1 cellular context compared by ENCODE assay signal in genomic region chr2:134132487-134132857, GRCh38.
A peak's percentile ranks its signal among the peaks of the same experiment; 100 is the strongest.
TF ChIP-seq lines count a peak whose summit lies in the region.

No MANE protein-coding gene starts in this region.

TF ChIP-seq in K562, 482 proteins besides CTCF, POLR2A, EP300 and RAD21 (continued from another document and continues in another):
- TF ChIP-seq ARHGAP35 (IDR thresholded peaks at IDR 0.05; ENCODE audit: partially characterized antibody) = no peak
- TF ChIP-seq NFIX (CRISPR knock-in tag; IDR thresholded peaks at IDR 0.05; ENCODE audit: low read depth) = no peak
- TF ChIP-seq ZBTB17 (CRISPR knock-in tag; IDR thresholded peaks at IDR 0.05) = no peak
- no peak for TF ChIP-seq SIRT6 (IDR thresholded peaks at IDR 0.05; ENCODE audit: low read depth, low read length)
- peak; percentile 29 for TF ChIP-seq CBFA2T2 (conservative IDR thresholded peaks at IDR 0.05)
- TF ChIP-seq ETV6 (IDR thresholded peaks at IDR 0.05; ENCODE audit: borderline replicate concordance in 1 of 2, low read depth in 2 of 2, low read length in 1 of 2) = no peak
- TF ChIP-seq ETV6 (CRISPR knock-in tag; IDR thresholded peaks at IDR 0.05; ENCODE audit: borderline replicate concordance) = no peak
- no peak for TF ChIP-seq SMC3 (conservative IDR thresholded peaks at IDR 0.05; ENCODE audit: insufficient read depth, low read depth, low read length)
- TF ChIP-seq FOSL1 (tag; conservative IDR thresholded peaks at IDR 0.05) = peak; percentile 44; the same call in 1 of the 2 replicates
- TF ChIP-seq TARDBP (IDR thresholded peaks at IDR 0.05) = no peak
- no peak for TF ChIP-seq HNRNPUL1 (IDR thresholded peaks at IDR 0.05; ENCODE audit: low read length)
- peak; percentile 83 for TF ChIP-seq SMAD4 (CRISPR knock-in tag; conservative IDR thresholded peaks at IDR 0.05)
- TF ChIP-seq HBP1 (CRISPR knock-in tag; IDR thresholded peaks at IDR 0.05) = no peak
- TF ChIP-seq HMBOX1 (IDR thresholded peaks at IDR 0.05) = 0 out of 2 replicates have a peak, but pooled peaks have one; percentile 20
- TF ChIP-seq MAX (CRISPR knock-in tag; IDR thresholded peaks at IDR 0.05) = no peak
- no peak for TF ChIP-seq TAF9B (IDR thresholded peaks at IDR 0.05; ENCODE audit: partially characterized antibody)
- no peak for TF ChIP-seq NR1H2 (CRISPR knock-in tag; IDR thresholded peaks at IDR 0.05)
- TF ChIP-seq ZNF589 (CRISPR knock-in tag; IDR thresholded peaks at IDR 0.05; ENCODE audit: low read depth) = no peak
- TF ChIP-seq SUPT5H (IDR thresholded peaks at IDR 0.05) = no peak
- no peak for TF ChIP-seq ZNF77 (CRISPR knock-in tag; IDR thresholded peaks at IDR 0.05)
- no peak for TF ChIP-seq ZBTB26 (CRISPR knock-in tag; IDR thresholded peaks at IDR 0.05)
- no peak for TF ChIP-seq NFXL1 (CRISPR knock-in tag; IDR thresholded peaks at IDR 0.05)
- TF ChIP-seq HNRNPLL (IDR thresholded peaks at IDR 0.05; ENCODE audit: low read depth, low read length, poor library complexity, severe bottlenecking) = no peak
- TF ChIP-seq ZNF263 (CRISPR knock-in tag; IDR thresholded peaks at IDR 0.05; ENCODE audit: borderline replicate concordance) = no peak
- no peak for TF ChIP-seq ZZZ3 (IDR thresholded peaks at IDR 0.05)
- no peak for TF ChIP-seq PTRF (tag; IDR thresholded peaks at IDR 0.05)
- TF ChIP-seq PYGO2 (tag; IDR thresholded peaks at IDR 0.05) = no peak
- TF ChIP-seq CREM (IDR thresholded peaks at IDR 0.05; ENCODE audit: low read depth) = no peak
- 0 out of 2 replicates have a peak, but pooled peaks have one; percentile 34 for TF ChIP-seq DIDO1 (tag; IDR thresholded peaks at IDR 0.05; ENCODE audit: low read depth)
- TF ChIP-seq HDAC1 (IDR thresholded peaks at IDR 0.05) = no peak
- TF ChIP-seq SRSF9 (IDR thresholded peaks at IDR 0.05; ENCODE audit: borderline replicate concordance, low read depth, low read length) = no peak
- TF ChIP-seq SAFB2 (IDR thresholded peaks at IDR 0.05; ENCODE audit: borderline replicate concordance, low read depth, low read length, severe bottlenecking) = no peak
- TF ChIP-seq GABPB1 (CRISPR knock-in tag; IDR thresholded peaks at IDR 0.05) = no peak
- TF ChIP-seq E2F5 (CRISPR knock-in tag; IDR thresholded peaks at IDR 0.05) = no peak
- 0 out of 2 replicates have a peak, but pooled peaks have one; percentile 18 for TF ChIP-seq HCFC1 (IDR thresholded peaks at IDR 0.05; ENCODE audit: low read depth, low read length)
- peak; percentile 89 for TF ChIP-seq NR2C1 (IDR thresholded peaks at IDR 0.05)
- peak; percentile 95 for TF ChIP-seq NR2C1 (tag; IDR thresholded peaks at IDR 0.05)
- no peak for TF ChIP-seq NR0B1 (IDR thresholded peaks at IDR 0.05; ENCODE audit: partially characterized antibody)
- peak in 1 of 2 experiments; percentile 61; a peak in 2 of 4 replicates for TF ChIP-seq TBL1XR1 (IDR thresholded peaks at IDR 0.05; ENCODE audit: low read length in 2 of 2)
- TF ChIP-seq ZNF780A (CRISPR knock-in tag; IDR thresholded peaks at IDR 0.05) = no peak
- no peak for TF ChIP-seq AFF4 (CRISPR knock-in tag; IDR thresholded peaks at IDR 0.05)
- peak; percentile 58; the same call in 1 of the 2 replicates for TF ChIP-seq ZNF644 (tag; IDR thresholded peaks at IDR 0.05; ENCODE audit: low read depth)
- TF ChIP-seq ZNF76 (CRISPR knock-in tag; IDR thresholded peaks at IDR 0.05; ENCODE audit: borderline replicate concordance) = no peak
- no peak for TF ChIP-seq ZNF407 (IDR thresholded peaks at IDR 0.05; ENCODE audit: low read depth)
- TF ChIP-seq BRD4 (IDR thresholded peaks at IDR 0.05) = no peak
- TF ChIP-seq STAG1 (CRISPR knock-in tag; IDR thresholded peaks at IDR 0.05; ENCODE audit: borderline replicate concordance) = no peak
